21 cellular contexts compared by ENCODE assay signal in genomic region chr5:50767588-50767987, GRCh38.
DNase-seq lines count a peak whose midpoint lies in the region; ATAC-seq, FAIRE-seq and TF ChIP-seq lines count a peak whose summit lies in the region.
"Had no signal": no experiment of that assay in that cellular context is flagged by ENCODE, and none has a peak within 500 bp of the region (broad histone marks: within the 10 kb centered on the region; RNA-seq: fewer than 3 reads in every experiment).

No MANE protein-coding gene starts in this region.

- no peaks in the 10 kb centered on the region for H3K27me3 Mint-ChIP-seq in MCF 10A (ENCODE audit: insufficient read depth, unreplicated experiment)
- H3K27me3 Mint-ChIP-seq: stimulated activated naive B cell treated with anti-CD40 and anti-IgM and Interleukin-4, amounts not matched to agents 10 μg/mL and 1 μg/mL and 100 μg/mL, for 72 hours had no signal

- WGBS in mammary epithelial cell (ENCODE audit: low coverage, missing lambda C conversion rate), result 8% methylated on average over 1 of the region's 1 CpG

- BruUV-seq in mammary epithelial cell (replicated peaks; lab: Mats Ljungman, UMichigan) (no TSS peak), MCF 10A (replicated peaks; lab: Mats Ljungman, UMichigan) (no TSS peak)

- H4K20me1 ChIP-seq in mammary epithelial cell (ENCODE audit: insufficient read depth, low read length), result no peaks in the 10 kb centered on the region

- no peaks in the 10 kb centered on the region for H3K9me3 Mint-ChIP-seq in MCF 10A (ENCODE audit: unreplicated experiment)
- H3K9me3 Mint-ChIP-seq: activated T-helper 2 cell treated with anti-CD3 and anti-CD28 coated beads, Interferon-gamma antibody, Interleukin-2, Interleukin-4, amounts not matched to agents 10 μg/mL and 5 μg/mL and 100 μg/mL, durations not matched to agents 14 hours and 24 hours and 36 hours had no signal

- TF ChIP-seq CTCF in mammary epithelial cell (conservative IDR thresholded peaks at IDR 0.05 in 1 of 2, IDR thresholded peaks at IDR 0.05 in 1 of 2; ENCODE audit: extremely low read depth in 1 of 2, insufficient read depth in 1 of 2, low read depth in 1 of 2, low read length in 2 of 2) (no peak), MCF 10A (IDR thresholded peaks at IDR 0.05; ENCODE audit: unreplicated experiment) (no peak), fibroblast of pulmonary artery (IDR thresholded peaks at IDR 0.05; ENCODE audit: low read length, missing control alignments) (no peak), kidney (IDR thresholded peaks at IDR 0.05; ENCODE audit: borderline replicate concordance, extremely low read depth, insufficient read depth) (no peak)

- H3K4me3 ChIP-seq in mammary epithelial cell (replicated peaks in 1 of 3; ENCODE audit: insufficient read depth in 1 of 3, low read depth in 2 of 3, low read length in 3 of 3) (no peak overlapping the region), fibroblast of pulmonary artery (replicated peaks; ENCODE audit: low read depth, low read length) (no peak overlapping the region), kidney (ENCODE audit: low read length in 2 of 2) (no peak overlapping the region)
- H3K4me3 ChIP-seq: esophagus muscularis mucosa, mucosa of descending colon had no signal

- H3K27me3 ChIP-seq in mammary epithelial cell (ENCODE audit: insufficient read depth, low read length), result no peaks in the 10 kb centered on the region
- H3K27me3 ChIP-seq: esophagus muscularis mucosa had no signal

- CTCF ChIA-PET in mammary epithelial cell (lab: Charles Lee; ENCODE audit: low non-redundant PET) (no interaction called here), MCF 10A (lab: Yijun Ruan, JAX) (interaction anchor here (0.6 kb wide), 1 partner anchor 32 kb away, joined by 6 read pairs; no protein-coding TSS in a partner anchor)

- ATAC-seq in SK-N-SH treated with all-trans-retinoic acid at 6 μM for 48 hours, result peak; percentile 54
- no peak for ATAC-seq in GM18502 (IDR thresholded peaks at IDR 0.05; ENCODE audit: poor library complexity, unreplicated experiment)
- ATAC-seq: mucosa of descending colon; stimulated activated naive B cell treated with anti-CD40 and anti-IgM and Interleukin-4, amounts not matched to agents 10 μg/mL and 1 μg/mL and 100 μg/mL, for 72 hours had no signal

- peaks cover 4% of the 10 kb centered on the region for H3K79me2 ChIP-seq in mammary epithelial cell (ENCODE audit: insufficient read depth, low read length)

- H3K4me1 ChIP-seq in mammary epithelial cell (ENCODE audit: insufficient read depth, low read length), result peaks cover 4% of the 10 kb centered on the region
- no peaks in the 10 kb centered on the region for H3K4me1 ChIP-seq in kidney (ENCODE audit: control insufficient read depth in 1 of 2, insufficient read depth in 1 of 2, low read depth in 1 of 2, low read length in 2 of 2)
- H3K4me1 ChIP-seq: esophagus muscularis mucosa had no signal

- H3K36me3 ChIP-seq in mammary epithelial cell (ENCODE audit: insufficient read depth, low read length) (peaks cover 2% of the 10 kb centered on the region), kidney (ENCODE audit: control insufficient read depth in 1 of 2, insufficient read depth in 2 of 2, low read length in 2 of 2) (no peaks in the 10 kb centered on the region)
- H3K36me3 ChIP-seq: esophagus muscularis mucosa had no signal

- no peak overlapping the region for H3K27ac Mint-ChIP-seq in MCF 10A (ENCODE audit: low read depth, unreplicated experiment)
- H3K27ac Mint-ChIP-seq: activated T-helper 2 cell treated with anti-CD3 and anti-CD28 coated beads, Interferon-gamma antibody, Interleukin-2, Interleukin-4, amounts not matched to agents 10 μg/mL and 5 μg/mL and 100 μg/mL, durations not matched to agents 14 hours and 24 hours and 36 hours; stimulated activated naive B cell treated with anti-CD40 and anti-IgM and Interleukin-4, amounts not matched to agents 10 μg/mL and 1 μg/mL and 100 μg/mL, for 72 hours had no signal

- POLR2A ChIA-PET in MCF 10A (lab: Yijun Ruan, JAX), result interaction anchor here (1.0 kb wide), 1 partner anchor 41 kb away, joined by 3 read pairs; no protein-coding TSS in a partner anchor

- H3K4me1 Mint-ChIP-seq in MCF 10A (ENCODE audit: insufficient read depth, unreplicated experiment), result no peaks in the 10 kb centered on the region

- H3K4me2 ChIP-seq in mammary epithelial cell (ENCODE audit: insufficient read depth, low read depth, low read length), result no peak overlapping the region
- H3K4me2 ChIP-seq: KMS-11 had no signal

- intact Hi-C loops in mammary epithelial cell (cut with micrococcal nuclease), result no loop called here
- intact Hi-C loops in MCF 10A (cut with micrococcal nuclease), result no loop called here
- intact Hi-C loops in kidney (cut with DNase I), result no loop called here

- no peak overlapping the region for H3K4me3 Mint-ChIP-seq in MCF 10A (ENCODE audit: unreplicated experiment)
- H3K4me3 Mint-ChIP-seq: stimulated activated naive B cell treated with anti-CD40 and anti-IgM and Interleukin-4, amounts not matched to agents 10 μg/mL and 1 μg/mL and 100 μg/mL, for 72 hours had no signal

- H3K36me3 Mint-ChIP-seq in MCF 10A (ENCODE audit: insufficient read depth, unreplicated experiment), result peaks cover 41% of the 10 kb centered on the region

- H2AFZ ChIP-seq in mammary epithelial cell (ENCODE audit: low read depth, low read length), result no peak overlapping the region

- H3K27ac ChIP-seq in mammary epithelial cell (ENCODE audit: insufficient read depth, low read depth, low read length) (no peak overlapping the region), kidney (ENCODE audit: low read depth in 2 of 2, low read length in 2 of 2) (no peak overlapping the region)
- H3K27ac ChIP-seq: esophagus muscularis mucosa, HL-60, KMS-11 had no signal

- no peak for FAIRE-seq in kidney (lab: Jason Lieb, UNC)
- FAIRE-seq: GM19239, small intestine had no signal

- H3K9me3 ChIP-seq in mammary epithelial cell (replicated peaks; ENCODE audit: insufficient read depth, low read length), result no peaks in the 10 kb centered on the region
- H3K9me3 ChIP-seq in kidney (ENCODE audit: control insufficient read depth in 1 of 2, low read length in 2 of 2), result no peaks in the 10 kb centered on the region
- H3K9me3 ChIP-seq: esophagus muscularis mucosa, mucosa of descending colon had no signal

- dilution Hi-C loops in mammary epithelial cell (cut with HindIII; ENCODE audit: low sequenced_read_pairs), result no loop called here

- no peak overlapping the region for H3K9ac ChIP-seq in mammary epithelial cell (ENCODE audit: insufficient read depth, low read length)
- no peak overlapping the region for H3K9ac ChIP-seq in kidney (ENCODE audit: low read length in 2 of 2)
- H3K9ac ChIP-seq: KMS-11 had no signal

- in situ Hi-C loops in mammary epithelial cell (cut with MboI; ENCODE audit: low sequenced_read_pairs in 2 of 2), result no loop called here

- DNase-seq in mammary epithelial cell (peak; percentile 33), MCF 10A (ENCODE audit: unreplicated experiment) (no peak), fibroblast of pulmonary artery (ENCODE audit: low read depth) (peak; percentile 10), NCI-H1694 treated with DMSO at 0.1 percent for 48 hours (lab: John Stamatoyannopoulos, UW) (no peak), H4 (ENCODE audit: low spot score) (no peak), kidney (no peak)
- DNase-seq: aorta; DMS 273 treated with DMSO at 0.1 percent for 48 hours; mucosa of descending colon; NCI-H1436; SIG-M5; small intestine; stimulated activated naive B cell treated with anti-CD40 and anti-IgM and Interleukin-4, amounts not matched to agents 10 μg/mL and 1 μg/mL and 100 μg/mL, for 72 hours; T1000 had no signal

TF ChIP-seq in SK-N-SH treated with all-trans-retinoic acid at 6 μM for 48 hours, 23 proteins besides CTCF, POLR2A, EP300 and RAD21:
- no peak for TF ChIP-seq ZNF8 (CRISPR knock-in tag; IDR thresholded peaks at IDR 0.05)
- TF ChIP-seq, protein P1, sequence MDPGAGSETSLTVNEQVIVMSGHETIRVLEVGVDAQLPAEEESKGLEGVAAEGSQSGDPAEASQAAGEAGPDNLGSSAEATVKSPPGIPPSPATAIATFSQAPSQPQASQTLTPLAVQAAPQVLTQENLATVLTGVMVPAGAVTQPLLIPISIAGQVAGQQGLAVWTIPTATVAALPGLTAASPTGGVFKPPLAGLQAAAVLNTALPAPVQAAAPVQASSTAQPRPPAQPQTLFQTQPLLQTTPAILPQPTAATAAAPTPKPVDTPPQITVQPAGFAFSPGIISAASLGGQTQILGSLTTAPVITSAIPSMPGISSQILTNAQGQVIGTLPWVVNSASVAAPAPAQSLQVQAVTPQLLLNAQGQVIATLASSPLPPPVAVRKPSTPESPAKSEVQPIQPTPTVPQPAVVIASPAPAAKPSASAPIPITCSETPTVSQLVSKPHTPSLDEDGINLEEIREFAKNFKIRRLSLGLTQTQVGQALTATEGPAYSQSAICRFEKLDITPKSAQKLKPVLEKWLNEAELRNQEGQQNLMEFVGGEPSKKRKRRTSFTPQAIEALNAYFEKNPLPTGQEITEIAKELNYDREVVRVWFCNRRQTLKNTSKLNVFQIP (CRISPR knock-in tag; IDR thresholded peaks at IDR 0.05; ENCODE audit: borderline replicate concordance, low read depth), result no peak
- TF ChIP-seq ARNTL (CRISPR knock-in tag; IDR thresholded peaks at IDR 0.05; ENCODE audit: borderline replicate concordance, low read depth), result no peak
- no peak for TF ChIP-seq ZNF70 (CRISPR knock-in tag; IDR thresholded peaks at IDR 0.05)
- TF ChIP-seq ESRRG (CRISPR knock-in tag; IDR thresholded peaks at IDR 0.05), result no peak
- TF ChIP-seq PPARA (CRISPR knock-in tag; IDR thresholded peaks at IDR 0.05; ENCODE audit: borderline replicate concordance), result no peak
- no peak for TF ChIP-seq TOX (CRISPR knock-in tag; IDR thresholded peaks at IDR 0.05; ENCODE audit: borderline replicate concordance)
TF ChIP-seq in SK-N-SH treated with all-trans-retinoic acid at 6 μM for 48 hours: peak in this region for 0.

Comparison
In these comparisons a context has a peak if more than half of its experiments do, and no peak if none do; other contexts are left out.
1. DNase-seq: peak in mammary epithelial cell (single experiment) and fibroblast of pulmonary artery (single experiment); none in MCF 10A (single experiment), NCI-H1694 treated with DMSO at 0.1 percent for 48 hours (single experiment), H4 (single experiment) and kidney (single experiment).